8 cellular contexts compared by ENCODE assay signal in genomic region chr3:120451670-120452220, GRCh38.
DNase-seq lines count a peak whose midpoint lies in the region; ATAC-seq lines count a peak whose summit lies in the region.

No MANE protein-coding gene starts in this region.

- H3K9me3 Mint-ChIP-seq in activated naive CD8-positive, alpha-beta T cell (ENCODE audit: low read depth), result no peaks in the 10 kb centered on the region

- DNase-seq in HAP-1 (ENCODE audit: low spot score in 2 of 2) (no peak), GDM1 (lab: John Stamatoyannopoulos, UW) (no peak), activated gamma-delta T cell treated with Interleukin-2 at 50 U/mL for 16 hours (no peak), DMS53 (lab: John Stamatoyannopoulos, UW) (no peak)

- peaks cover 29% of the 10 kb centered on the region for H3K27me3 Mint-ChIP-seq in activated naive CD8-positive, alpha-beta T cell

- H3K4me1 Mint-ChIP-seq in activated naive CD8-positive, alpha-beta T cell (ENCODE audit: low read depth), result peaks cover 16% of the 10 kb centered on the region

- in situ Hi-C loops in HAP-1 (cut with MboI; ENCODE audit: low sequenced_read_pairs), result no loop called here

- H3K4me3 Mint-ChIP-seq in activated naive CD8-positive, alpha-beta T cell, result peak overlapping the region; percentile 80

- peak overlapping the region in 15 of 21 experiments; percentile 81 to 97 (median 92) for H3K27ac ChIP-seq in skin epidermis

- H3K9me3 ChIP-seq in HAP-1 (0 out of 2 replicates have a peak, but pooled peaks cover 4% of the 10 kb centered on the region), iPS-15b (ENCODE audit: control insufficient read depth, insufficient read depth, low read length) (no peaks in the 10 kb centered on the region)

- H3K4me3 ChIP-seq in HAP-1 (peak overlapping the region; percentile 76), iPS-15b (ENCODE audit: low read depth, low read length) (peak overlapping the region; percentile 75), skin epidermis (peak overlapping the region in 6 of 7 experiments; percentile 63 to 78 (median 70))

- H3K4me1 ChIP-seq in HAP-1, result peaks cover 16% of the 10 kb centered on the region
- H3K4me1 ChIP-seq in iPS-15b (ENCODE audit: control insufficient read depth, insufficient read depth, low read length), result peaks cover 32% of the 10 kb centered on the region

- H3K27me3 ChIP-seq in HAP-1 (ENCODE audit: low read depth) (no peaks in the 10 kb centered on the region), iPS-15b (ENCODE audit: control insufficient read depth, insufficient read depth, low read length) (peaks cover 8% of the 10 kb centered on the region)

- H3K36me3 Mint-ChIP-seq in activated naive CD8-positive, alpha-beta T cell, result no peaks in the 10 kb centered on the region

- ATAC-seq in GM18517 (IDR thresholded peaks at IDR 0.05; ENCODE audit: unreplicated experiment), result no peak

- peak overlapping the region; percentile 79 for H3K9ac ChIP-seq in iPS-15b (ENCODE audit: low read depth, low read length)

- no peaks in the 10 kb centered on the region for H3K36me3 ChIP-seq in HAP-1 (replicated peaks)
- no peaks in the 10 kb centered on the region for H3K36me3 ChIP-seq in iPS-15b (ENCODE audit: control insufficient read depth, insufficient read depth, low read length)

- no peak overlapping the region for H3K27ac Mint-ChIP-seq in activated naive CD8-positive, alpha-beta T cell
